16 cellular contexts compared by ENCODE assay signal in genomic region chr4:6643141-6643847, GRCh38. TPM values are rescaled to one million over a fixed set of nuclear protein-coding genes. Genes with fewer than 3 reads are reported as not detected.
DNase-seq lines count a peak whose midpoint lies in the region; ATAC-seq and TF ChIP-seq lines count a peak whose summit lies in the region.
"Had no signal": no experiment of that assay in that cellular context is flagged by ENCODE, and none has a peak within 500 bp of the region (broad histone marks: within the 10 kb centered on the region; RNA-seq: fewer than 3 reads in every experiment).

No MANE protein-coding gene starts in this region.

- H3K4me2 ChIP-seq in GM23338: 0 out of 2 replicates have a peak overlapping the region, but pooled peaks have one; percentile 98

- no peaks in the 10 kb centered on the region for H3K9me3 ChIP-seq in CD4-positive, CD25-positive, alpha-beta regulatory T cell (ENCODE audit: control insufficient read depth in 2 of 2, low read length in 2 of 2)
- no peaks in the 10 kb centered on the region for H3K9me3 ChIP-seq in naive thymus-derived CD4-positive, alpha-beta T cell (ENCODE audit: control insufficient read depth in 2 of 3, low read length in 3 of 3)
- H3K9me3 ChIP-seq in body of pancreas: no peaks in the 10 kb centered on the region
- H3K9me3 ChIP-seq: testis had no signal

- H3F3A ChIP-seq in GM23338 (replicated peaks; ENCODE audit: low read depth): peaks cover 4% of the 10 kb centered on the region

- H3K27ac ChIP-seq in CD4-positive, CD25-positive, alpha-beta regulatory T cell (ENCODE audit: insufficient read depth, low read length, poor library complexity, severe bottlenecking): peak overlapping the region; percentile 98
- 0 out of 2 replicates have a peak overlapping the region, but pooled peaks have one; percentile 34 for H3K27ac ChIP-seq in GM23338 (ENCODE audit: low read depth)
- H3K27ac ChIP-seq in naive thymus-derived CD4-positive, alpha-beta T cell (ENCODE audit: low read depth, low read length): peak overlapping the region; percentile 97
- no peak overlapping the region for H3K27ac ChIP-seq in body of pancreas

- peaks cover 15% of the 10 kb centered on the region for H3K27me3 Mint-ChIP-seq in CD4-positive, CD25-positive, alpha-beta regulatory T cell
- peaks cover 19% of the 10 kb centered on the region for H3K27me3 Mint-ChIP-seq in GM23338 (ENCODE audit: insufficient read depth, low read depth, poor library complexity)
- no peaks in the 10 kb centered on the region for H3K27me3 Mint-ChIP-seq in activated naive CD8-positive, alpha-beta T cell treated with anti-CD3 and anti-CD28 coated beads, Interleukin-2, amount 50 U/mL, for 24 hours
- no peaks in the 10 kb centered on the region for H3K27me3 Mint-ChIP-seq in naive thymus-derived CD4-positive, alpha-beta T cell

- H3K4me1 ChIP-seq in CD4-positive, CD25-positive, alpha-beta regulatory T cell (ENCODE audit: control insufficient read depth, insufficient read depth, low read length, poor library complexity, severe bottlenecking): peaks cover 33% of the 10 kb centered on the region
- H3K4me1 ChIP-seq in GM23338 (ENCODE audit: insufficient read depth) (peaks cover 16% of the 10 kb centered on the region), body of pancreas (peaks cover 27% of the 10 kb centered on the region)
- peaks cover 13 to 23% of the 10 kb centered on the region in 2 donors for H3K4me1 ChIP-seq in naive thymus-derived CD4-positive, alpha-beta T cell (ENCODE audit: control insufficient read depth in 2 of 2, insufficient read depth in 2 of 2, low read length in 2 of 2)

- peak overlapping the region; percentile 96 for H3K4me3 ChIP-seq in CD4-positive, CD25-positive, alpha-beta regulatory T cell (ENCODE audit: low read depth, low read length)
- no peak overlapping the region for H3K4me3 ChIP-seq in GM23338
- H3K4me3 ChIP-seq in naive thymus-derived CD4-positive, alpha-beta T cell (ENCODE audit: low read length): no peak overlapping the region
- no peak overlapping the region for H3K4me3 ChIP-seq in body of pancreas
- H3K4me3 ChIP-seq: lung, testis had no signal

- peak overlapping the region; percentile 74 to 100 (median 98) for H3K4me3 Mint-ChIP-seq in CD4-positive, CD25-positive, alpha-beta regulatory T cell
- no peak overlapping the region; the same call in 2 of the 3 replicates for H3K4me3 Mint-ChIP-seq in GM23338
- H3K4me3 Mint-ChIP-seq in activated naive CD8-positive, alpha-beta T cell treated with anti-CD3 and anti-CD28 coated beads, Interleukin-2, amount 50 U/mL, for 24 hours: no peak overlapping the region
- peak overlapping the region in 9 of 10 donors; percentile 94 to 100 (median 99) for H3K4me3 Mint-ChIP-seq in naive thymus-derived CD4-positive, alpha-beta T cell

- H3K9me2 ChIP-seq in GM23338 (ENCODE audit: insufficient read depth): no peaks in the 10 kb centered on the region

- H3K9me3 Mint-ChIP-seq in CD4-positive, CD25-positive, alpha-beta regulatory T cell: no peaks in the 10 kb centered on the region
- H3K9me3 Mint-ChIP-seq in GM23338: peaks cover 6% of the 10 kb centered on the region; the same call in 1 of the 3 replicates
- H3K9me3 Mint-ChIP-seq in activated naive CD8-positive, alpha-beta T cell treated with anti-CD3 and anti-CD28 coated beads, Interleukin-2, amount 50 U/mL, for 24 hours: no peaks in the 10 kb centered on the region
- peaks cover 0 to 7% (median 0%) of the 10 kb centered on the region in 11 donors for H3K9me3 Mint-ChIP-seq in naive thymus-derived CD4-positive, alpha-beta T cell
- H3K9me3 Mint-ChIP-seq: HFFc6 had no signal

- H2AFZ ChIP-seq in GM23338: no peak overlapping the region

- CTCF ChIA-PET in naive thymus-derived CD4-positive, alpha-beta T cell (lab: Charles Lee): interaction anchor here (1.1 kb wide), 1 partner anchor 20 kb away, joined by 3 read pairs; no protein-coding TSS in a partner anchor

- intact Hi-C loops in naive thymus-derived CD4-positive, alpha-beta T cell (cut with micrococcal nuclease): loop anchor here in 1 of 2 donors (5.0 kb wide), 1 partner anchor 1514 kb away; the partner anchor contains the start of gene ABLIM2
- intact Hi-C loops in body of pancreas (cut with DNase I): no loop called here

- TF ChIP-seq CTCF in GM23338 (conservative IDR thresholded peaks at IDR 0.05; ENCODE audit: low read depth in 2 of 2) (no peak), body of pancreas (IDR thresholded peaks at IDR 0.05) (no peak)

- no peaks in the 10 kb centered on the region for H3K27me3 ChIP-seq in CD4-positive, CD25-positive, alpha-beta regulatory T cell (ENCODE audit: control insufficient read depth, insufficient read depth, low read length)
- no peaks in the 10 kb centered on the region for H3K27me3 ChIP-seq in GM23338 (ENCODE audit: insufficient read depth)
- H3K27me3 ChIP-seq in naive thymus-derived CD4-positive, alpha-beta T cell (ENCODE audit: control insufficient read depth in 2 of 2, insufficient read depth in 2 of 2, low read length in 2 of 2): no peaks in the 10 kb centered on the region
- H3K27me3 ChIP-seq in body of pancreas: no peaks in the 10 kb centered on the region
- H3K27me3 ChIP-seq: testis had no signal

- POLR2A ChIA-PET in naive thymus-derived CD4-positive, alpha-beta T cell (lab: Charles Lee): interaction anchor here (1.0 to 10.2 kb wide), 9 partner anchors 8 to 424 kb away, joined by 3 to 156 read pairs (median 26); partner anchors contain the start of genes BLOC1S4 and GRPEL1

- no peak for TF ChIP-seq POLR2A in body of pancreas (IDR thresholded peaks at IDR 0.05)

- no peak for DNase-seq in CD4-positive, CD25-positive, alpha-beta regulatory T cell
- DNase-seq in GM23338 (ENCODE audit: low spot score): no peak
- no peak for DNase-seq in activated naive CD8-positive, alpha-beta T cell treated with anti-CD3 and anti-CD28 coated beads, Interleukin-2, amount 50 U/mL, for 24 hours
- no peak for DNase-seq in naive thymus-derived CD4-positive, alpha-beta T cell
- DNase-seq in HCEC 1CT: no peak
- DNase-seq in body of pancreas: no peak
- no peak for DNase-seq in activated gamma-delta T cell treated with Interleukin-2 at 50 U/mL for 16 hours
- DNase-seq: activated CD4-positive, alpha-beta T cell treated with anti-CD3 and anti-CD28 coated beads for 48 hours; DMS 273 treated with DMSO at 0.1 percent for 48 hours; effector CD4-positive, alpha-beta T cell; HFFc6; KBM-7; NCI-H2029; NK-92 treated with Interleukin-12 subunit alpha and Interleukin-12 subunit beta, amount 100 ng/mL, for 24 hours; testis had no signal

- peaks cover 30% of the 10 kb centered on the region for H3K36me3 Mint-ChIP-seq in CD4-positive, CD25-positive, alpha-beta regulatory T cell
- peaks cover 32% of the 10 kb centered on the region for H3K36me3 Mint-ChIP-seq in GM23338 (ENCODE audit: low read depth)
- peaks cover 36% of the 10 kb centered on the region for H3K36me3 Mint-ChIP-seq in activated naive CD8-positive, alpha-beta T cell treated with anti-CD3 and anti-CD28 coated beads, Interleukin-2, amount 50 U/mL, for 24 hours (ENCODE audit: low read depth)
- peaks cover 11 to 34% (median 29%) of the 10 kb centered on the region in 5 donors for H3K36me3 Mint-ChIP-seq in naive thymus-derived CD4-positive, alpha-beta T cell

- H3K79me2 ChIP-seq in GM23338 (replicated peaks; ENCODE audit: insufficient read depth): peaks cover 28% of the 10 kb centered on the region

- H3K4me1 Mint-ChIP-seq in CD4-positive, CD25-positive, alpha-beta regulatory T cell: peaks cover 18 to 48% (median 34%) of the 10 kb centered on the region in 4 donors
- peaks cover 19% of the 10 kb centered on the region for H3K4me1 Mint-ChIP-seq in GM23338
- peaks cover 34% of the 10 kb centered on the region for H3K4me1 Mint-ChIP-seq in activated naive CD8-positive, alpha-beta T cell treated with anti-CD3 and anti-CD28 coated beads, Interleukin-2, amount 50 U/mL, for 24 hours
- peaks cover 30 to 63% (median 41%) of the 10 kb centered on the region in 7 donors for H3K4me1 Mint-ChIP-seq in naive thymus-derived CD4-positive, alpha-beta T cell

- 75 to 77% methylated on average over 8 of the region's 8 CpGs for WGBS in body of pancreas, 2 donors

- ATAC-seq in CD4-positive, CD25-positive, alpha-beta regulatory T cell (ENCODE audit: low read depth in 2 of 2): no peak
- no peak for ATAC-seq in GM23338
- ATAC-seq in activated naive CD8-positive, alpha-beta T cell treated with anti-CD3 and anti-CD28 coated beads, Interleukin-2, amount 50 U/mL, for 24 hours: no peak
- ATAC-seq in naive thymus-derived CD4-positive, alpha-beta T cell: no peak
- no peak for ATAC-seq in body of pancreas

- H3K27ac Mint-ChIP-seq in CD4-positive, CD25-positive, alpha-beta regulatory T cell: peak overlapping the region; percentile 61 to 100 (median 99)
- H3K27ac Mint-ChIP-seq in GM23338: peak overlapping the region; percentile 53
- peak overlapping the region; percentile 71 for H3K27ac Mint-ChIP-seq in activated naive CD8-positive, alpha-beta T cell treated with anti-CD3 and anti-CD28 coated beads, Interleukin-2, amount 50 U/mL, for 24 hours
- peak overlapping the region; percentile 40 to 100 (median 99) for H3K27ac Mint-ChIP-seq in naive thymus-derived CD4-positive, alpha-beta T cell

- H4K20me1 ChIP-seq in GM23338 (replicated peaks; ENCODE audit: insufficient read depth): peaks cover 21% of the 10 kb centered on the region

- peaks cover 16% of the 10 kb centered on the region for H3K36me3 ChIP-seq in CD4-positive, CD25-positive, alpha-beta regulatory T cell (ENCODE audit: control insufficient read depth, insufficient read depth, low read length)
- H3K36me3 ChIP-seq in GM23338 (ENCODE audit: insufficient read depth): peaks cover 13% of the 10 kb centered on the region
- peaks cover 0 to 24% (median 14%) of the 10 kb centered on the region in 3 experiments for H3K36me3 ChIP-seq in naive thymus-derived CD4-positive, alpha-beta T cell (ENCODE audit: control insufficient read depth in 2 of 3, insufficient read depth in 3 of 3, low read length in 3 of 3)
- H3K36me3 ChIP-seq in body of pancreas (replicated peaks in 1 of 2; ENCODE audit: insufficient read depth in 1 of 2, low read depth in 2 of 2): no peaks in the 10 kb centered on the region

RNA-seq across cellular contexts. Expression of gene MRFAP1, which starts 2.8 kb away (rescaled TPM):
- 202 TPM for total RNA-seq in CD4-positive, CD25-positive, alpha-beta regulatory T cell
- 100 to 1,000 TPM; 148 to 188 (median 180) TPM for polyA plus RNA-seq in CD4-positive, CD25-positive, alpha-beta regulatory T cell
- total RNA-seq in GM23338 (2014; rRNA removed; shearing (Covaris generic)): 154 and 168 TPM in 2 replicates
- 272 and 288 TPM in 2 replicates for polyA plus RNA-seq in GM23338 (2016; fragmentation: Nextera tagmentation; extraction: Ambion mirVana)
- total RNA-seq in naive thymus-derived CD4-positive, alpha-beta T cell: 100 to 1,000 TPM; 120 to 187 (median 139) TPM
- polyA plus RNA-seq in naive thymus-derived CD4-positive, alpha-beta T cell: 100 to 1,000 TPM; 180 to 199 TPM
- total RNA-seq in body of pancreas: 100 to 1,000 TPM in 1 of 2 donors, 10 to 100 TPM in 1; 97.9 to 115 TPM

RNA-seq across cellular contexts. Expression of gene S100P, which starts 50.4 kb away (rescaled TPM):
- not detected for total RNA-seq in CD4-positive, CD25-positive, alpha-beta regulatory T cell
- 1 to 10 TPM in 3 of 4 donors, not detected in 1; 1.2 to 4.1 (median 1.5) TPM for polyA plus RNA-seq in CD4-positive, CD25-positive, alpha-beta regulatory T cell
- 0.43 TPM in 1 of 2 replicates, not detected in the other for total RNA-seq in GM23338 (2014; rRNA removed; shearing (Covaris generic))
- polyA plus RNA-seq in GM23338 (2016; fragmentation: Nextera tagmentation; extraction: Ambion mirVana): 0.32 TPM in 1 of 2 replicates, not detected in the other
- total RNA-seq in naive thymus-derived CD4-positive, alpha-beta T cell: 10 to 100 TPM in 2 of 5 experiments, 1 to 10 TPM in 1, under 1 TPM in 1, not detected in 1; 0.65 to 15.7 (median 8.0) TPM
- not detected for polyA plus RNA-seq in naive thymus-derived CD4-positive, alpha-beta T cell
- total RNA-seq in body of pancreas: 1 to 10 TPM in 1 of 2 donors, not detected in 1; 1.0 TPM
- total RNA-seq: HFFc6 had no signal

Comparison
In these comparisons a context has a peak if more than half of its experiments do, and no peak if none do; other contexts are left out.
1. H3K27ac ChIP-seq: peak in CD4-positive, CD25-positive, alpha-beta regulatory T cell (single experiment), GM23338 (single experiment) and naive thymus-derived CD4-positive, alpha-beta T cell (single experiment); none in body of pancreas (0 of 4).
2. H3K4me3 Mint-ChIP-seq: peak in CD4-positive, CD25-positive, alpha-beta regulatory T cell (4 of 4) and naive thymus-derived CD4-positive, alpha-beta T cell (9 of 10); none in GM23338 (single experiment) and activated naive CD8-positive, alpha-beta T cell treated with anti-CD3 and anti-CD28 coated beads, Interleukin-2, amount 50 U/mL, for 24 hours (single experiment).
3. Peak in every context shown above with its lines, with median percentiles within 50 percentile points of each other: H3K27ac Mint-ChIP-seq.